Comparison of ENCODE assay signal across 9 cellular contexts in the genomic region with DNA sequence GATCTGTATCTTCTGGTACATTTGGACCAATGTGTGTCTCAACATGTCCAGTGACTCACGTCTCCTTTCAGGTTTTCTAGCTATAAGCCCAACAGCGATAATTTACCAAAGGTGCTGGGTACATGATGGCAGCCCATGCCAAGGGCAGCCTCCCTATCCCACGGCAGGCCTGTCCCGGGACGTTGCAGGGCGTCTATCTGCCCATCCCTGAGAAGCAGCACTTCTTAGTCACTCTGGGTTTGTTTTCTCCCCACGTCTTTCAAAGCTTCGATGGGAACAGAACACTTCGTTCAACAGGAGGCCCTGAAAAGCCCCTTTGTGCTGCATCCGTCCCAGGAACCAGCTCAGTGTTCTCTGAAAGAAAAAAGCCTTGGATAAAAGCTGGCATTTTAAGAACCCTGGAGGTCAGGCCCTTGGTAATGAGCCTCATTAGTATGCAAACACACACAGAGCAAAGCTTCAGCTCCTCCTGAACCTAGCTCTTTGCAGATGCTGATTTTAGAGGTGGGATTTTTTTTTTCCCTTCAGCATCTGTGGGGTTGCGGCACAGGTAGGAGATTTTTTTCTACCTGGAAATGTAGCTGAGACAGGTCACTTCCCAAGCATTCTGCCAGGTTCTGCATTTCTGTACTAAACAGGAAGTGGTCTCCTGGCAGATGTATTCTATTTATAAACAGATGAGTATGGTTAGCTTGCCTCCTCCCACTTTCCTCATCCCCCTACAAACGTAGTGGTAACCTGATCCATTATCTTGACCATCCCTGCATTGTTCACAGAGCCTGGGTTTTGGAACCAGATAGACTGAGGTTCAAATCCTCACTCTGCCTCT. TPM values are rescaled to one million over a fixed set of nuclear protein-coding genes. Genes with fewer than 3 reads are reported as not detected.
A peak's percentile ranks its signal among the peaks of the same experiment; 100 is the strongest.
DNase-seq lines count a peak whose midpoint lies in the region; ATAC-seq and TF ChIP-seq lines count a peak whose summit lies in the region.
"Had no signal": no experiment of that assay in that cellular context is flagged by ENCODE, and none has a peak within 500 bp of the region (broad histone marks: within the 10 kb centered on the region; RNA-seq: fewer than 3 reads in every experiment).

No MANE protein-coding gene starts in this region.

- H3K9ac ChIP-seq in HCT116 (ENCODE audit: low read length) (no peak overlapping the region), iPS-18a (ENCODE audit: low read length) (peak overlapping the region; percentile 10)

- no peak overlapping the region for H3K27ac Mint-ChIP-seq in activated naive CD4-positive, alpha-beta T cell treated with anti-CD3 and anti-CD28 coated beads for 36 hours
- no peak overlapping the region for H3K27ac Mint-ChIP-seq in activated T-cell treated with anti-CD3 and anti-CD28 coated beads, Interleukin-2, amount 50 U/mL, for 24 hours

- no peaks in the 10 kb centered on the region for H4K20me1 ChIP-seq in HCT116 (ENCODE audit: insufficient read depth)

- intact Hi-C loops in HCT116 (cut with micrococcal nuclease): no loop called here
- intact Hi-C loops in adrenal gland (cut with DNase I): no loop called here
- intact Hi-C loops in activated naive CD4-positive, alpha-beta T cell treated with anti-CD3 and anti-CD28 coated beads for 36 hours (cut with micrococcal nuclease): no loop called here

- no peaks in the 10 kb centered on the region for H3K36me3 ChIP-seq in ACC112 (ENCODE audit: insufficient read depth, low read length)
- H3K36me3 ChIP-seq in HCT116 (ENCODE audit: control insufficient read depth in 1 of 2, insufficient read depth in 2 of 2, low read length in 2 of 2): no peaks in the 10 kb centered on the region
- H3K36me3 ChIP-seq in adrenal gland (replicated peaks in 1 of 2): no peaks in the 10 kb centered on the region
- H3K36me3 ChIP-seq in iPS-18a (ENCODE audit: control insufficient read depth, low read depth, low read length): no peaks in the 10 kb centered on the region

- POLR2A ChIA-PET in HCT116 (lab: Charles Lee): interaction anchor here (0.6 to 1.3 kb wide), 2 partner anchors 78 to 355 kb away, joined by 3 read pairs; partner anchors contain the start of gene MT1E

- H3K4me3 Mint-ChIP-seq in activated naive CD4-positive, alpha-beta T cell treated with anti-CD3 and anti-CD28 coated beads for 36 hours: no peak overlapping the region
- no peak overlapping the region for H3K4me3 Mint-ChIP-seq in activated T-cell treated with anti-CD3 and anti-CD28 coated beads, Interleukin-2, amount 50 U/mL, for 24 hours

- H3K27ac ChIP-seq in ACC112 (ENCODE audit: low read depth, low read length) (no peak overlapping the region), HCT116 (ENCODE audit: low read depth, low read length) (no peak overlapping the region), adrenal gland (peak overlapping the region in 4 of 5 donors; percentile 32 to 81 (median 64)), iPS-18a (ENCODE audit: low read length) (peak overlapping the region; percentile 74)

- H3K9me3 ChIP-seq in HCT116 (ENCODE audit: control insufficient read depth in 1 of 2, insufficient read depth in 1 of 2, low read depth in 1 of 2, low read length in 2 of 2): no peaks in the 10 kb centered on the region
- H3K9me3 ChIP-seq in adrenal gland (replicated peaks in 1 of 3): no peaks in the 10 kb centered on the region
- H3K9me3 ChIP-seq in iPS-18a (ENCODE audit: control insufficient read depth, low read depth, low read length): no peaks in the 10 kb centered on the region

- no peak for TF ChIP-seq POLR2A in HCT116 (IDR thresholded peaks at IDR 0.05; ENCODE audit: borderline replicate concordance, extremely low read depth, insufficient read depth, insufficient read length)
- TF ChIP-seq POLR2A in adrenal gland (IDR thresholded peaks at IDR 0.05): no peak

- peaks cover under 1% of the 10 kb centered on the region; the same call in 1 of the 2 replicates for H3K27me3 ChIP-seq in ACC112 (ENCODE audit: insufficient read depth, low read length)
- H3K27me3 ChIP-seq in HCT116 (ENCODE audit: insufficient read depth, low read length): 0 out of 2 replicates have a peak, but pooled peaks cover 5% of the 10 kb centered on the region
- H3K27me3 ChIP-seq in adrenal gland: no peaks in the 10 kb centered on the region
- no peaks in the 10 kb centered on the region for H3K27me3 ChIP-seq in iPS-18a (ENCODE audit: control insufficient read depth, insufficient read depth, low read length)

- no peaks in the 10 kb centered on the region for H3K9me2 ChIP-seq in HCT116 (ENCODE audit: insufficient read depth)

- H3K4me1 Mint-ChIP-seq in activated naive CD4-positive, alpha-beta T cell treated with anti-CD3 and anti-CD28 coated beads for 36 hours (ENCODE audit: low read depth): peaks cover 17% of the 10 kb centered on the region
- peaks cover 20% of the 10 kb centered on the region for H3K4me1 Mint-ChIP-seq in activated T-cell treated with anti-CD3 and anti-CD28 coated beads, Interleukin-2, amount 50 U/mL, for 24 hours (ENCODE audit: low read depth)

- H3K4me2 ChIP-seq in HCT116 (ENCODE audit: low read length): peak overlapping the region; percentile 32; the same call in 1 of the 2 replicates

- no peaks in the 10 kb centered on the region for H3K36me3 Mint-ChIP-seq in activated naive CD4-positive, alpha-beta T cell treated with anti-CD3 and anti-CD28 coated beads for 36 hours (ENCODE audit: low read depth)
- H3K36me3 Mint-ChIP-seq in activated T-cell treated with anti-CD3 and anti-CD28 coated beads, Interleukin-2, amount 50 U/mL, for 24 hours (ENCODE audit: low read depth): no peaks in the 10 kb centered on the region

- H3K27me3 Mint-ChIP-seq in activated naive CD4-positive, alpha-beta T cell treated with anti-CD3 and anti-CD28 coated beads for 36 hours (ENCODE audit: low read depth): no peaks in the 10 kb centered on the region
- H3K27me3 Mint-ChIP-seq in activated T-cell treated with anti-CD3 and anti-CD28 coated beads, Interleukin-2, amount 50 U/mL, for 24 hours: no peaks in the 10 kb centered on the region

- H3K4me3 ChIP-seq in ACC112 (ENCODE audit: low read depth, low read length) (no peak overlapping the region), HCT116 (replicated peaks in 1 of 2; ENCODE audit: low read depth in 1 of 2, low read length in 2 of 2) (no peak overlapping the region), adrenal gland (no peak overlapping the region), iPS-18a (ENCODE audit: low read length) (peak overlapping the region; percentile 45)
- H3K4me3 ChIP-seq: lung had no signal

- RAD21 ChIA-PET in HCT116 (lab: Charles Lee; ENCODE audit: low non-redundant PET in 1 of 2, low total read pairs in 2 of 2, uncharacterized antibody in 2 of 2, unreplicated experiment in 2 of 2): no interaction called here

- H3K79me2 ChIP-seq in ACC112 (ENCODE audit: control insufficient read depth, insufficient read depth, low read length, unreplicated experiment): no peaks in the 10 kb centered on the region
- no peaks in the 10 kb centered on the region for H3K79me2 ChIP-seq in HCT116 (ENCODE audit: insufficient read depth, low read length)

- ATAC-seq in HCT116 (no peak), HG03280 (IDR thresholded peaks at IDR 0.05; ENCODE audit: unreplicated experiment) (no peak), HG03520 (IDR thresholded peaks at IDR 0.05; ENCODE audit: unreplicated experiment) (no peak)

- WGBS in adrenal gland, 4 donors: 25 to 34% (median 28%) methylated on average over 11 to 12 of the region's 12 CpGs

- CTCF ChIA-PET in HCT116 (lab: Charles Lee): interaction anchor here (0.6 to 1.1 kb wide), 3 partner anchors 14 to 155 kb away, joined by 3 read pairs; partner anchors contain the start of gene MT1E
- CTCF ChIA-PET in activated naive CD4-positive, alpha-beta T cell treated with anti-CD3 and anti-CD28 coated beads for 36 hours (lab: Charles Lee): interaction anchor here (0.6 to 1.5 kb wide), 5 partner anchors 30 to 155 kb away, joined by 3 to 5 read pairs (median 3); no protein-coding TSS in a partner anchor

- H2AFZ ChIP-seq in ACC112 (ENCODE audit: low read length, unreplicated experiment) (peak overlapping the region; percentile 13), HCT116 (ENCODE audit: low read depth, low read length, poor library complexity, severe bottlenecking) (no peak overlapping the region)

- no peaks in the 10 kb centered on the region for H3K9me3 Mint-ChIP-seq in activated naive CD4-positive, alpha-beta T cell treated with anti-CD3 and anti-CD28 coated beads for 36 hours
- H3K9me3 Mint-ChIP-seq in activated T-cell treated with anti-CD3 and anti-CD28 coated beads, Interleukin-2, amount 50 U/mL, for 24 hours: no peaks in the 10 kb centered on the region

- DNase-seq in HCT116 (ENCODE audit: low read depth, low spot score): no peak
- DNase-seq in adrenal gland: peak in 3 of 7 donors; percentile 25 to 54 (median 32)
- DNase-seq in activated naive CD4-positive, alpha-beta T cell treated with anti-CD3 and anti-CD28 coated beads for 36 hours: no peak
- no peak for DNase-seq in activated T-cell treated with anti-CD3 and anti-CD28 coated beads, Interleukin-2, amount 50 U/mL, for 24 hours

- no TSS peak for BruUV-seq in HCT116 (replicated peaks; lab: Mats Ljungman, UMichigan)

- H3K4me1 ChIP-seq in ACC112 (ENCODE audit: control insufficient read depth, insufficient read depth, low read length, unreplicated experiment) (peaks cover 14% of the 10 kb centered on the region), HCT116 (ENCODE audit: control insufficient read depth in 1 of 2, insufficient read depth in 2 of 2, low read length in 2 of 2) (peaks cover 13 to 25% of the 10 kb centered on the region in 2 experiments; a peak in 3 of 4 replicates), adrenal gland (replicated peaks in 1 of 2) (peaks cover 13 to 24% of the 10 kb centered on the region in 2 donors), iPS-18a (ENCODE audit: control insufficient read depth, low read depth, low read length) (peaks cover 21% of the 10 kb centered on the region)

- TF ChIP-seq CTCF in HCT116 (IDR thresholded peaks at IDR 0.05 in 2 of 3, conservative IDR thresholded peaks at IDR 0.05 in 1 of 3; ENCODE audit: borderline replicate concordance in 1 of 3, insufficient read depth in 1 of 3, low read depth in 2 of 3, low read length in 2 of 3) (no peak), adrenal gland (IDR thresholded peaks at IDR 0.05) (no peak)

- no peak for TF ChIP-seq RAD21 in HCT116 (IDR thresholded peaks at IDR 0.05; ENCODE audit: low read depth)

RNA-seq across cellular contexts. Expression of gene MT4, which starts 17.5 kb away (rescaled TPM):
- total RNA-seq in HCT116 (2021; ENCODE audit: unreplicated experiment) (not detected), adrenal gland (not detected)
- polyA plus RNA-seq in HCT116 (2012): not detected in 2 replicates
- not detected for polyA plus RNA-seq in adrenal gland
- not detected for total RNA-seq in activated naive CD4-positive, alpha-beta T cell treated with anti-CD3 and anti-CD28 coated beads for 36 hours
- total RNA-seq: lung had no signal
- polyA plus RNA-seq: lung had no signal

RNA-seq across cellular contexts. Expression of gene BBS2, which starts 27.5 kb away (rescaled TPM):
- total RNA-seq in HCT116 (2021; ENCODE audit: unreplicated experiment) (26.7 TPM), adrenal gland (100 to 1,000 TPM; 115 to 284 (median 161) TPM)
- polyA plus RNA-seq in HCT116 (2012): 23.7 and 23.8 TPM in 2 replicates
- 100 to 1,000 TPM; 156 to 357 (median 324) TPM for polyA plus RNA-seq in adrenal gland
- total RNA-seq in activated naive CD4-positive, alpha-beta T cell treated with anti-CD3 and anti-CD28 coated beads for 36 hours: 10 to 100 TPM; 18.0 to 19.2 TPM

RNA-seq across cellular contexts. Expression of gene MT3, which starts 42.0 kb away (rescaled TPM):
- not detected for total RNA-seq in HCT116 (2021; ENCODE audit: unreplicated experiment)
- polyA plus RNA-seq in HCT116 (2012): not detected in 2 replicates
- total RNA-seq in adrenal gland: 100 to 1,000 TPM in 1 of 8 donors, 10 to 100 TPM in 6, 1 to 10 TPM in 1; 5.5 to 138 (median 33.6) TPM
- 100 to 1,000 TPM in 2 of 3 donors, 10 to 100 TPM in 1; 54.2 to 354 (median 169) TPM for polyA plus RNA-seq in adrenal gland
- total RNA-seq in activated naive CD4-positive, alpha-beta T cell treated with anti-CD3 and anti-CD28 coated beads for 36 hours: 1 to 10 TPM in 1 of 2 experiments, under 1 TPM in 1; 0.64 to 1.6 TPM
- total RNA-seq: lung had no signal

Comparison
In these comparisons a context has a peak if more than half of its experiments do, and no peak if none do; other contexts are left out.
1. H3K27ac ChIP-seq: peak in adrenal gland (4 of 5) and iPS-18a (single experiment); none in ACC112 (single experiment) and HCT116 (single experiment).